In the genomic region with DNA sequence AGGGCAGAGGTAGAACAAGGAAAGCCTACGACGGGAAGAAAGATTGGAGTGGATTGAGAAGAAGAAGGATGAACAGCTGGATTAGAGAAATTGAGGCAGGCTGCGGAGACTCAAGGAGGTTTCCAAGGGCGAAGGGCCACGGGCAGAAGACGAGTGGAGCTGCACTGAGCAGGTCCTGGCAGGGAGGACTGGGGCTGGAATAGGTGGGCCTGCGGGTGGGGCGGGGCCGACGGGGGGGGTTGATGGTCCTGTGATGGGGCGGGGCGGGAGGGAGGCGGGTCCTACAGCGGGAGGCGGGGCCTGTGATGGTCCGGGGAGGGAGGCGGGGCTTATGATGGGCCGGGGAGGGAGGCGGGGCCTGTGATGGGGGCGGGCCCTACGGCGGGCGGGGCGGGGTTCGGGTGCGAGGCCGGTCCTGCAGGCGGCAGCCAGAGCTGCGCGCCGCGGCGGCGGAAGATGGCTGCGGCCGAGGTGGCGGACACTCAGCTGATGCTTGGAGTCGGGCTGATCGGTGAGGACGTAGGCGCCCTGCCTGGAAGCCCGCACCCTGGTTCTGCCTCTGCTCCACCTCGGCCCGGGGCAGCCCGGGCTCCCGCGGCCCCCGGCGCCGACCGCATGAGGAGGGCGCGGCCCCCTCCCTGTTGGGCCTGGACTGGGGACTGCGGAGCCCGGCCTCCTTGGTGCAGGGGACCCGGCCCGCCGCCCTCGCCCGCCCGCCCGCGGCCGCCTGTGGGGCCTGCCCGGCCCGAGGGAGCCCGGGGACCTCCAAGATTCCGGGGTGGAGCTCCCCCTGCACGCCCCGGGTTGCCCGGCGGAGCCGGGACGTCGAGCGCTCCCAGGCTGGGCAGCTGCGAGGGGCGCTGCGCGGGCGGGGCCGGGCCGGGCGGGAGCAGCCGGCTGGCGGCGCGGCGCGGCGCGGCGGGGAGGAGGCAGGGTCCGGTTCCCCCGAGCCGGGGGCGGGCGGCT, we compare ENCODE assay signal across 8 cellular contexts. TPM values are rescaled to one million over a fixed set of nuclear protein-coding genes. Genes with fewer than 3 reads are reported as not detected.
DNase-seq lines count a peak whose midpoint lies in the region; ATAC-seq and TF ChIP-seq lines count a peak whose summit lies in the region.

DENND10 (plus strand) TSS at position 427 of the 966 bp plus-strand sequence; CDS start at position 457, 30 bp downstream.

- CTCF ChIA-PET in Panc1 (lab: Charles Lee), result no interaction called here

- H3K36me3 ChIP-seq in Panc1 (ENCODE audit: control insufficient read depth, insufficient read depth, low read length), result no peaks in the 10 kb centered on the region; the same call in 1 of the 2 replicates

- in situ Hi-C loops in Panc1 (cut with HindIII; ENCODE audit: low pct_unique_long_range_greater_than_20kb, low sequenced_read_pairs), result no loop called here

- H3K36me3 Mint-ChIP-seq in nephron (ENCODE audit: low read depth), result peaks cover 10% of the 10 kb centered on the region

- H3K4me1 Mint-ChIP-seq in nephron, result no peaks in the 10 kb centered on the region

- TF ChIP-seq CTCF in C4-2B (conservative IDR thresholded peaks at IDR 0.05), result no peak
- no peak for TF ChIP-seq CTCF in Panc1 (IDR thresholded peaks at IDR 0.05)
- no peak for TF ChIP-seq CTCF in fibroblast of the aortic adventitia (IDR thresholded peaks at IDR 0.05; ENCODE audit: insufficient read depth, low read length)
- no peak for TF ChIP-seq CTCF in nephron (IDR thresholded peaks at IDR 0.05; ENCODE audit: unreplicated experiment in 3 of 3)

- POLR2A ChIA-PET in Panc1 (lab: Charles Lee), result interaction anchor here (0.7 kb wide), 1 partner anchor 17 kb away, joined by 3 read pairs; no protein-coding TSS in a partner anchor

- no peaks in the 10 kb centered on the region for H3K9me3 Mint-ChIP-seq in nephron

- no TSS peak for BruUV-seq in Panc1 (replicated peaks; lab: Mats Ljungman, UMichigan)

- DNase-seq in Panc1 (ENCODE audit: low read depth, low spot score), result no peak
- peak; percentile 62 for DNase-seq in activated effector memory CD4-positive, alpha-beta T cell treated with Interleukin-2 at 50 U/mL for 16 hours
- peak; percentile 76 for DNase-seq in fibroblast of the aortic adventitia (ENCODE audit: low read depth)
- DNase-seq in stimulated activated naive CD4-positive, alpha-beta T cell treated with Interleukin-2 at 50 U/mL for 16 hours (lab: John Stamatoyannopoulos, UW), result peak; percentile 79

- H3K9me3 ChIP-seq in Panc1 (ENCODE audit: control insufficient read depth, insufficient read depth, low read depth, low read length), result no peaks in the 10 kb centered on the region

- H3K27me3 Mint-ChIP-seq in nephron (ENCODE audit: low read depth), result peaks cover 9% of the 10 kb centered on the region

- no peaks in the 10 kb centered on the region for H3K27me3 ChIP-seq in Panc1 (ENCODE audit: control insufficient read depth, insufficient read depth, low read length)

- H3K4me3 Mint-ChIP-seq in nephron, result peak within 1 kb of the TSS; percentile 88 to 90 (median 90)

- H3K4me3 ChIP-seq in Panc1 (ENCODE audit: low read depth in 2 of 2, low read length in 2 of 2), result peak within 1 kb of the TSS; percentile 69 to 90
- peak within 1 kb of the TSS; percentile 89 for H3K4me3 ChIP-seq in fibroblast of the aortic adventitia (ENCODE audit: low read depth, low read length)

- H3K4me1 ChIP-seq in Panc1 (ENCODE audit: control insufficient read depth, insufficient read depth, low read length), result peaks cover 15% of the 10 kb centered on the region

- peak; percentile 93 for TF ChIP-seq POLR2A in GM19099 (IDR thresholded peaks at IDR 0.05; ENCODE audit: extremely low read depth, insufficient read length, low read depth)

- ATAC-seq in HG03354 (IDR thresholded peaks at IDR 0.05; ENCODE audit: poor library complexity, severe bottlenecking, unreplicated experiment), result peak; percentile 90
- peak; percentile 90 for ATAC-seq in Panc1

- H3K27ac ChIP-seq in C4-2B (peak within 1 kb of the TSS; percentile 70), Panc1 (ENCODE audit: low read length) (peak within 1 kb of the TSS; percentile 78)

- H3K27ac Mint-ChIP-seq in nephron, result peak within 1 kb of the TSS in 2 of 3 experiments; percentile 56 to 79

- intact Hi-C loops in Panc1 (cut with micrococcal nuclease; ENCODE audit: unreplicated experiment), result no loop called here

RNA-seq across cellular contexts. Expression of gene DENND10, which starts in this region (rescaled TPM):
- total RNA-seq in Panc1 (2021; ENCODE audit: unreplicated experiment) (72.8 TPM), fibroblast of the aortic adventitia (ENCODE audit: low replicate concordance) (90.4 and 91.3 TPM in 2 replicates)
- polyA plus RNA-seq in Panc1 (2012; ENCODE audit: insufficient read length), result 70.6 TPM
